1 cellular context compared by ENCODE assay signal in genomic region chr1:21873761-21874160, GRCh38.
TF ChIP-seq lines count a peak whose summit lies in the region.

No MANE protein-coding gene starts in this region.

TF ChIP-seq in H1, 55 proteins besides CTCF, POLR2A, EP300 and RAD21 (continued from another document):
- no peak for TF ChIP-seq CHD7 (IDR thresholded peaks at IDR 0.05; ENCODE audit: insufficient replicate concordance, low read length)
- no peak for TF ChIP-seq TBP (IDR thresholded peaks at IDR 0.05; ENCODE audit: low read depth, low read length)
- no peak for TF ChIP-seq MAFK (IDR thresholded peaks at IDR 0.05; ENCODE audit: low read depth, low read length)
- TF ChIP-seq HDAC6 (IDR thresholded peaks at IDR 0.05; ENCODE audit: low read depth, low read length): no peak
- TF ChIP-seq KDM1A (IDR thresholded peaks at IDR 0.05; ENCODE audit: borderline replicate concordance, low read length): no peak
- no peak for TF ChIP-seq BACH1 (IDR thresholded peaks at IDR 0.05; ENCODE audit: low read length)
- no peak for TF ChIP-seq HDAC2 (IDR thresholded peaks at IDR 0.05; ENCODE audit: borderline replicate concordance in 1 of 2, low read depth in 2 of 2, low read length in 2 of 2)
- no peak for TF ChIP-seq NRF1 (IDR thresholded peaks at IDR 0.05; ENCODE audit: low read depth, low read length)
- TF ChIP-seq PHF8 (conservative IDR thresholded peaks at IDR 0.05; ENCODE audit: low read depth, low read length): no peak
- no peak for TF ChIP-seq MAX (IDR thresholded peaks at IDR 0.05)
TF ChIP-seq in H1: peak in this region for 0.
